Comparison of ENCODE assay signal across 8 cellular contexts in the genomic region with DNA sequence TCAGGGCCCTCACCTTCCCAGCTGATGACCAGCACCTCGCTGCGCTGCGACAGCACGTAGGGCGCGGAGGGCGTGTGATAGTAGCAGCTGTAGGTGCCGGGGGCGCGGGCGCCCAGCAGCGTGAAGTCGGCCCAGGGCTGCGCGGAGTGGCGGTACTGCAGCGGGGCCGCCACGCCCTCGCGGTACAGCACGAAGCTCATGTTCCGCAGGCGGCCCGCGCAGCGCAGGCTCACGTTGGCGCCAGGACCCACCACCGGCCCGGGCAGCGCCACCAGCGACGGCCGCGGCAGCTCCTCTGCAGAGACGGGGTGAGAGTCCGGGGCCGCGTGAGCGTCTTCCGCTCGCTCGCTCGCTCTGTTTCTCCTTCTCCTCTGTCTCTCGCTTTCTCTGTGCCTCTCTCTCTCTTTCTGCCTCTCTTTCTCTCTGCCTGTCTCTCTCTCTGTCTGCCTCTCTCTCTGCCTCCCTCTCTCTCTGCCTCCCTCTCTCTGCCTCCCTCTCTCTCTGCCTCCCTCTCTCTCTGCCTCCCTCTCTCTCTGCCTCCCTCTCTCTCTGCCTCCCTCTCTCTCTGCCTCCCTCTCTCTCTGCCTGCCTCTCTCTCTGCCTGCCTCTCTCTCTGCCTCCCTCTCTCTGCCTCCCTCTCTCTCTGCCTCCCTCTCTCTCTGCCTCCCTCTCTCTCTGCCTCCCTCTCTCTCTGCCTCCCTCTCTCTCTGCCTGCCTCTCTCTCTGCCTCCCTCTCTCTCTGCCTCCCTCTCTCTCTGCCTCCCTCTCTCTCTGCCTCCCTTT. TPM values are rescaled to one million over a fixed set of nuclear protein-coding genes. Genes with fewer than 3 reads are reported as not detected.
A peak's percentile ranks its signal among the peaks of the same experiment; 100 is the strongest.
DNase-seq lines count a peak whose midpoint lies in the region; ATAC-seq and TF ChIP-seq lines count a peak whose summit lies in the region.
"Not testable (repeated sequence)": the region's sequence is repeated elsewhere in the genome, so short reads cannot be mapped to it uniquely, and the experiment has no call there.

No MANE protein-coding gene starts in this region.

- not testable (repeated sequence) for H4K20me1 ChIP-seq in IMR-90 (ENCODE audit: insufficient read depth, low read length); neural progenitor cell (ENCODE audit: low read depth)

- H2BK5ac ChIP-seq in IMR-90 (ENCODE audit: low read depth, low read length, poor library complexity, severe bottlenecking) = not testable (repeated sequence)

- not testable (repeated sequence) for H3K27ac ChIP-seq in IMR-90 (ENCODE audit: insufficient read depth, low read length); iPS DF 6.9 (ENCODE audit: low read length); neural progenitor cell

- H3K18ac ChIP-seq in IMR-90 (ENCODE audit: low read depth, low read length) = not testable (repeated sequence)

- in situ Hi-C loops in IMR-90 (cut with MboI; ENCODE audit: low sequenced_read_pairs) = not testable (repeated sequence)

- H2AK9ac ChIP-seq in IMR-90 (replicated peaks; ENCODE audit: low read depth, low read length, poor library complexity) = peak overlapping the region; percentile 90

- not testable (repeated sequence) for H3F3A ChIP-seq in neural progenitor cell (ENCODE audit: low read depth)

- dilution Hi-C loops in IMR-90 (cut with HindIII; ENCODE audit: low sequenced_read_pairs, unreplicated experiment) = not testable (repeated sequence)

- H3K27me3 Mint-ChIP-seq in activated T-cell treated with anti-CD3 and anti-CD28 coated beads, Interleukin-2, amount 50 U/mL, for 4 hours (ENCODE audit: low read depth) = peaks cover 23% of the 10 kb centered on the region
- not testable (repeated sequence) for H3K27me3 Mint-ChIP-seq in dendritic cell treated with granulocyte-macrophage colony-stimulating factor and Interleukin-4, amounts not matched to agents 40 ng/mL and 50 ng/mL, for 4 days
- H3K27me3 Mint-ChIP-seq in neural progenitor cell (ENCODE audit: insufficient read depth, low read depth) = peaks cover 10% of the 10 kb centered on the region

- peak overlapping the region; percentile 78; the same call in 1 of the 2 replicates for H4K5ac ChIP-seq in IMR-90 (ENCODE audit: low read depth, low read length)

- WGBS in IMR-90 (ENCODE audit: extremely low coverage in 2 of 2, insufficient read length in 1 of 2), 2 experiments = 1% methylated on average over 46 of the region's 46 CpGs; no CpG with 5 or more reads in 1 of the 2 experiments
- no CpG with 5 or more reads among the region's 46 CpGs for WGBS in iPS DF 6.9 (ENCODE audit: insufficient coverage, insufficient read length)

- peak overlapping the region; percentile 66 for H3K4me3 Mint-ChIP-seq in activated T-cell treated with anti-CD3 and anti-CD28 coated beads, Interleukin-2, amount 50 U/mL, for 4 hours
- H3K4me3 Mint-ChIP-seq in dendritic cell treated with granulocyte-macrophage colony-stimulating factor and Interleukin-4, amounts not matched to agents 40 ng/mL and 50 ng/mL, for 4 days = peak overlapping the region; percentile 83
- peak overlapping the region; percentile 79 for H3K4me3 Mint-ChIP-seq in neural progenitor cell

- not testable (repeated sequence) for H2BK120ac ChIP-seq in IMR-90 (ENCODE audit: low read depth, low read length)

- not testable (repeated sequence) for H3K4me1 Mint-ChIP-seq in activated T-cell treated with anti-CD3 and anti-CD28 coated beads, Interleukin-2, amount 50 U/mL, for 4 hours (ENCODE audit: low read depth); neural progenitor cell
- H3K4me1 Mint-ChIP-seq in dendritic cell treated with granulocyte-macrophage colony-stimulating factor and Interleukin-4, amounts not matched to agents 40 ng/mL and 50 ng/mL, for 4 days (ENCODE audit: low read depth) = peaks cover 59% of the 10 kb centered on the region

- peak; percentile 45 for DNase-seq in COLO668 (lab: John Stamatoyannopoulos, UW; ENCODE audit: unreplicated experiment)
- DNase-seq in IMR-90 = peak; percentile 33
- peak; percentile 65 for DNase-seq in RPMI7951 (ENCODE audit: low read depth)
- peak; percentile 40 for DNase-seq in activated T-cell treated with anti-CD3 and anti-CD28 coated beads, Interleukin-2, amount 50 U/mL, for 4 hours
- not testable (repeated sequence) for DNase-seq in iPS DF 6.9 (ENCODE audit: low read depth, low spot score)
- peak; percentile 80 for DNase-seq in neural progenitor cell (ENCODE audit: low spot score)
- DNase-seq in stimulated activated naive CD4-positive, alpha-beta T cell (lab: John Stamatoyannopoulos, UW) = peak in 5 of 6 experiments; percentile 22 to 71 (median 33)

- not testable (repeated sequence) for H2BK15ac ChIP-seq in IMR-90 (ENCODE audit: low read depth, low read length)

- H3K79me1 ChIP-seq in IMR-90 (ENCODE audit: low read depth in 1 of 2, low read length in 2 of 2) = not testable (repeated sequence)

- H3K9ac ChIP-seq in IMR-90 (ENCODE audit: low read depth, low read length) = peak overlapping the region; percentile 31; the same call in 1 of the 2 replicates
- not testable (repeated sequence) for H3K9ac ChIP-seq in neural progenitor cell

- H2AK5ac ChIP-seq in IMR-90 (ENCODE audit: low read depth, low read length) = not testable (repeated sequence)

- H3K36me3 ChIP-seq in IMR-90 (ENCODE audit: control insufficient read depth, insufficient read depth, low read length); iPS DF 6.9 (ENCODE audit: control insufficient read depth, insufficient read depth, low read length); neural progenitor cell: not testable (repeated sequence)

- H3K4me3 ChIP-seq in IMR-90 (ENCODE audit: insufficient read depth, low read depth, low read length) (peak overlapping the region; percentile 39), iPS DF 6.9 (ENCODE audit: low read length) (peak overlapping the region; percentile 48; the same call in 1 of the 2 replicates), neural progenitor cell (peak overlapping the region; percentile 40)

- TF ChIP-seq RAD21 in IMR-90 (IDR thresholded peaks at IDR 0.05; ENCODE audit: low read length) = not testable (repeated sequence)

- not testable (repeated sequence) for H3K79me2 ChIP-seq in neural progenitor cell (ENCODE audit: low read depth)

- not testable (repeated sequence) for H3K9me3 ChIP-seq in IMR-90 (ENCODE audit: control insufficient read depth, insufficient read depth, low read length); iPS DF 6.9 (ENCODE audit: control insufficient read depth, insufficient read depth, low read length); neural progenitor cell (ENCODE audit: low read depth)

- not testable (repeated sequence) for H2BK20ac ChIP-seq in IMR-90 (ENCODE audit: low read depth, low read length)

- H3K56ac ChIP-seq in IMR-90 (ENCODE audit: extremely low read depth, insufficient read depth, low read length) = not testable (repeated sequence)

- H3K27me3 ChIP-seq in IMR-90 (ENCODE audit: control insufficient read depth, insufficient read depth, low read length); iPS DF 6.9 (ENCODE audit: control insufficient read depth, insufficient read depth, low read length): not testable (repeated sequence)
- peaks cover 42% of the 10 kb centered on the region for H3K27me3 ChIP-seq in neural progenitor cell

- H3K23ac ChIP-seq in IMR-90 (ENCODE audit: low read depth, low read length) = not testable (repeated sequence)

- POLR2A ChIA-PET in IMR-90 (lab: Charles Lee; ENCODE audit: unreplicated experiment) = not testable (repeated sequence)

- H3K36me3 Mint-ChIP-seq in activated T-cell treated with anti-CD3 and anti-CD28 coated beads, Interleukin-2, amount 50 U/mL, for 4 hours (ENCODE audit: insufficient read depth); neural progenitor cell: not testable (repeated sequence)
- peaks cover 54% of the 10 kb centered on the region for H3K36me3 Mint-ChIP-seq in dendritic cell treated with granulocyte-macrophage colony-stimulating factor and Interleukin-4, amounts not matched to agents 40 ng/mL and 50 ng/mL, for 4 days (ENCODE audit: low read depth)

- peak; percentile 92 for ATAC-seq in IMR-90 (ENCODE audit: low read depth)
- ATAC-seq in activated T-cell treated with anti-CD3 and anti-CD28 coated beads, Interleukin-2, amount 50 U/mL, for 4 hours = peak; percentile 89 to 91

- not testable (repeated sequence) for H3K9me3 Mint-ChIP-seq in activated T-cell treated with anti-CD3 and anti-CD28 coated beads, Interleukin-2, amount 50 U/mL, for 4 hours; dendritic cell treated with granulocyte-macrophage colony-stimulating factor and Interleukin-4, amounts not matched to agents 40 ng/mL and 50 ng/mL, for 4 days; neural progenitor cell

- CTCF ChIA-PET in IMR-90 (lab: Yijun Ruan, JAX) = interaction anchor here (0.5 to 1.4 kb wide), 2 partner anchors 64 to 307 kb away, joined by 3 read pairs; no protein-coding TSS in a partner anchor

- TF ChIP-seq CTCF in IMR-90 (conservative IDR thresholded peaks at IDR 0.05; ENCODE audit: low read depth, low read length) = 0 out of 2 replicates have a peak, but pooled peaks have one; percentile 13
- TF ChIP-seq CTCF in neural progenitor cell (IDR thresholded peaks at IDR 0.05) = not testable (repeated sequence)

- H4K91ac ChIP-seq in IMR-90 (ENCODE audit: insufficient read depth, low read depth, low read length) = not testable (repeated sequence)

- H4K8ac ChIP-seq in IMR-90 (ENCODE audit: low read depth in 2 of 2, low read length in 2 of 2) = peak overlapping the region; percentile 32 to 63; a peak in 3 of 4 replicates

- peak overlapping the region; percentile 97 for H2AFZ ChIP-seq in IMR-90 (replicated peaks; ENCODE audit: low read length, poor library complexity)
- H2AFZ ChIP-seq in neural progenitor cell (replicated peaks) = peak overlapping the region; percentile 89

- H3K9me1 ChIP-seq in IMR-90 (ENCODE audit: insufficient read depth, low read length) = not testable (repeated sequence)

- H3K4me1 ChIP-seq in IMR-90 (ENCODE audit: control insufficient read depth, insufficient read depth, low read length); iPS DF 6.9 (ENCODE audit: control insufficient read depth, insufficient read depth, low read length); neural progenitor cell: not testable (repeated sequence)

- not testable (repeated sequence) for H3K4ac ChIP-seq in IMR-90 (ENCODE audit: low read depth, low read length)

- TF ChIP-seq POLR2A in IMR-90 (IDR thresholded peaks at IDR 0.05; ENCODE audit: low read depth, low read length) = not testable (repeated sequence)

- H3K14ac ChIP-seq in IMR-90 (replicated peaks; ENCODE audit: low read depth, low read length) = not testable (repeated sequence)

- peak overlapping the region; percentile 85 for H3K4me2 ChIP-seq in IMR-90 (ENCODE audit: low read depth, low read length)
- peak overlapping the region; percentile 74 for H3K4me2 ChIP-seq in neural progenitor cell

- BruUV-seq in IMR-90 (replicated peaks; lab: Mats Ljungman, UMichigan) = not testable (repeated sequence)

- intact Hi-C loops in IMR-90 (cut with micrococcal nuclease) = loop anchor here (5.0 to 10.0 kb wide), 2 partner anchors 289 to 761 kb away; partner anchors contain the start of gene ZNF845
- intact Hi-C loops in dendritic cell treated with granulocyte-macrophage colony-stimulating factor and Interleukin-4, amounts not matched to agents 40 ng/mL and 50 ng/mL, for 4 days (cut with micrococcal nuclease) = loop anchor here (5.0 kb wide), 1 partner anchor 34 kb away; the partner anchor contains the start of gene VSTM1

- peak overlapping the region; percentile 76 for H3K27ac Mint-ChIP-seq in dendritic cell treated with granulocyte-macrophage colony-stimulating factor and Interleukin-4, amounts not matched to agents 40 ng/mL and 50 ng/mL, for 4 days
- not testable (repeated sequence) for H3K27ac Mint-ChIP-seq in neural progenitor cell

RNA-seq across cellular contexts. Expression of gene OSCAR, which starts 4.6 kb away (rescaled TPM):
- total RNA-seq in IMR-90 (2012; rRNA removed) (not detected in 2 replicates), neural progenitor cell (ENCODE audit: low replicate concordance) (2.4 TPM in 1 of 2 replicates, not detected in the other)
- 0.15 and 0.23 TPM in 2 replicates for polyA plus RNA-seq in IMR-90 (2012; rRNA removed)
- polyA plus RNA-seq in IMR-90 (2012; cell fraction: cytosol; rRNA removed) = 1.2 and 1.3 TPM in 2 replicates
- polyA plus RNA-seq in IMR-90 (2012; cell fraction: nucleus; rRNA removed; ENCODE audit: low replicate concordance) = 1.0 and 1.2 TPM in 2 replicates
- total RNA-seq in RPMI7951 (2014; rRNA removed; shearing (Covaris generic)) = 0.12 TPM in 1 of 2 replicates, not detected in the other
- under 1 TPM in 1 of 3 donors, not detected in 2; 0.11 TPM for total RNA-seq in activated T-cell treated with anti-CD3 and anti-CD28 coated beads, Interleukin-2, amount 50 U/mL, for 4 hours

RNA-seq across cellular contexts. Expression of gene NDUFA3, which starts 6.6 kb away (rescaled TPM):
- total RNA-seq in IMR-90 (2012; rRNA removed) (7.9 and 24.7 TPM in 2 replicates), neural progenitor cell (ENCODE audit: low replicate concordance) (40.3 and 75.9 TPM in 2 replicates)
- polyA plus RNA-seq in IMR-90 (2012; rRNA removed) = 85.0 and 104 TPM in 2 replicates
- polyA plus RNA-seq in IMR-90 (2012; cell fraction: cytosol; rRNA removed) = 34.3 and 44.6 TPM in 2 replicates
- 26.0 and 29.8 TPM in 2 replicates for polyA plus RNA-seq in IMR-90 (2012; cell fraction: nucleus; rRNA removed; ENCODE audit: low replicate concordance)
- total RNA-seq in RPMI7951 (2014; rRNA removed; shearing (Covaris generic)) = 45.4 and 59.8 TPM in 2 replicates
- total RNA-seq in activated T-cell treated with anti-CD3 and anti-CD28 coated beads, Interleukin-2, amount 50 U/mL, for 4 hours = 100 to 1,000 TPM; 118 to 170 (median 140) TPM

RNA-seq across cellular contexts. Expression of gene TARM1, which starts 14.9 kb away (rescaled TPM):
- total RNA-seq in IMR-90 (2012; rRNA removed) (not detected in 2 replicates), neural progenitor cell (ENCODE audit: low replicate concordance) (not detected in 2 replicates)
- not detected in 2 replicates for polyA plus RNA-seq in IMR-90 (2012; rRNA removed)
- not detected in 2 replicates for polyA plus RNA-seq in IMR-90 (2012; cell fraction: cytosol; rRNA removed)
- polyA plus RNA-seq in IMR-90 (2012; cell fraction: nucleus; rRNA removed; ENCODE audit: low replicate concordance) = not detected in 2 replicates
- not detected in 2 replicates for total RNA-seq in RPMI7951 (2014; rRNA removed; shearing (Covaris generic))
- total RNA-seq in activated T-cell treated with anti-CD3 and anti-CD28 coated beads, Interleukin-2, amount 50 U/mL, for 4 hours = not detected

RNA-seq across cellular contexts. Expression of gene TFPT, which starts 19.4 kb away (rescaled TPM):
- total RNA-seq in IMR-90 (2012; rRNA removed) (7.9 and 11.9 TPM in 2 replicates), neural progenitor cell (ENCODE audit: low replicate concordance) (9.4 and 18.0 TPM in 2 replicates)
- 17.1 and 20.9 TPM in 2 replicates for polyA plus RNA-seq in IMR-90 (2012; rRNA removed)
- polyA plus RNA-seq in IMR-90 (2012; cell fraction: cytosol; rRNA removed) = 24.7 and 35.1 TPM in 2 replicates
- polyA plus RNA-seq in IMR-90 (2012; cell fraction: nucleus; rRNA removed; ENCODE audit: low replicate concordance) = 10.1 and 11.1 TPM in 2 replicates
- total RNA-seq in RPMI7951 (2014; rRNA removed; shearing (Covaris generic)) = 50.2 and 66.2 TPM in 2 replicates
- total RNA-seq in activated T-cell treated with anti-CD3 and anti-CD28 coated beads, Interleukin-2, amount 50 U/mL, for 4 hours = 10 to 100 TPM; 32.1 to 33.8 (median 33.0) TPM

RNA-seq across cellular contexts. Expression of gene PRPF31, which starts 19.5 kb away (rescaled TPM):
- total RNA-seq in IMR-90 (2012; rRNA removed) (66.1 and 66.9 TPM in 2 replicates), neural progenitor cell (ENCODE audit: low replicate concordance) (62.0 and 64.4 TPM in 2 replicates)
- polyA plus RNA-seq in IMR-90 (2012; rRNA removed) = 54.7 and 65.4 TPM in 2 replicates
- 55.3 and 76.5 TPM in 2 replicates for polyA plus RNA-seq in IMR-90 (2012; cell fraction: cytosol; rRNA removed)
- 104 and 152 TPM in 2 replicates for polyA plus RNA-seq in IMR-90 (2012; cell fraction: nucleus; rRNA removed; ENCODE audit: low replicate concordance)
- 51.8 and 71.3 TPM in 2 replicates for total RNA-seq in RPMI7951 (2014; rRNA removed; shearing (Covaris generic))
- 100 to 1,000 TPM; 154 to 180 (median 161) TPM for total RNA-seq in activated T-cell treated with anti-CD3 and anti-CD28 coated beads, Interleukin-2, amount 50 U/mL, for 4 hours
